33 cellular contexts compared by ENCODE assay signal in the genomic region with DNA sequence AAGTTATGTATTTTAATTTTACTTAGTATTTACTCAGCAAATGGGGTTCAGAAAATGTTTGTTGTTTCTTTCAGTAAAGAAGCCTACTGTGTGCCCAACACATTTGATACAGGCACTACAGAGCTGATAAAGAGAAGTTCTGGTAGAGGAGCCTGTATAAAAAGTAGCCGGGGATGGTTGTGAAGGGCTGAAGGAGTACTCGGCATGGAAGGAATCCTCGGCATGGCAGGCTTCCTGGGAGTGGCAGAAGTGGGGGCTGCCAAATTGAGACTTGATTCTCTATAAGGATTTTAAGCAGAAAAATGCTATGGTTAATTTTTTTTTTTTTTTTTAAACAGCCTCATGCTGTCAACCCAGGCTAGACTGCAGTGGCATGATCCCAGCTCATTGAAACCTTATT. TPM values are rescaled to one million over a fixed set of nuclear protein-coding genes. Genes with fewer than 3 reads are reported as not detected.
"Had no signal": no experiment of that assay in that cellular context is flagged by ENCODE, and none has a peak within 500 bp of the region (broad histone marks: within the 10 kb centered on the region; RNA-seq: fewer than 3 reads in every experiment).

No MANE protein-coding gene starts in this region.

- ATAC-seq: esophagus mucosa; left lobe of liver; natural killer cell treated with Interleukin-12 subunit alpha and Interleukin-12 subunit beta and Interleukin-15 and Interleukin-18, amount 100 ng/mL, for 72 hours; pancreas; right lobe of liver; stimulated activated naive CD8-positive, alpha-beta T cell treated with anti-CD3 and anti-CD28 coated beads, Interleukin-15, amount 100 ng/mL, for 72 hours had no signal

- H3K27ac ChIP-seq: dorsolateral prefrontal cortex, epithelial cell of prostate, neutrophil, pancreas, right lobe of liver had no signal

- H3K4me1 ChIP-seq: pancreas, right lobe of liver had no signal

- DNase-seq: caudate nucleus; cerebellar nuclear complex; cortex of kidney; dorsolateral prefrontal cortex; effector CD8-positive, alpha-beta T cell; endodermal cell; foreskin fibroblast; glutamatergic neuron; heart right ventricle; hippocampal formation; mammary epithelial cell; naive B cell; pancreas; right lobe of liver; stimulated activated CD4-positive, alpha-beta T cell treated with anti-CD3 and anti-CD28 coated beads, Interleukin-12 subunit alpha, Interleukin-12 subunit beta, amount 100 ng/mL, for 4 hours; stimulated activated CD4-positive, alpha-beta T cell treated with anti-CD3 and anti-CD28 coated beads, Interleukin-1b, Interleukin-23, amount 100 ng/mL, for 48 hours; stimulated activated CD4-positive, alpha-beta T cell treated with anti-CD3 and anti-CD28 coated beads, Interleukin-4, amount 100 ng/mL, for 1 hour; stimulated activated CD8-positive, alpha-beta memory T cell treated with anti-CD3 and anti-CD28 coated beads, Interleukin-4, amount 100 ng/mL, for 48 hours; stimulated activated naive CD4-positive, alpha-beta T cell; stimulated activated naive CD8-positive, alpha-beta T cell treated with anti-CD3 and anti-CD28 coated beads, Interleukin-15, amount 100 ng/mL, for 72 hours; trophoblast cell had no signal

- H3K4me2 ChIP-seq: smooth muscle cell had no signal

- H3K9me3 ChIP-seq: heart right ventricle, neutrophil, pancreas, right lobe of liver, thyroid gland had no signal

- H3K36me3 ChIP-seq: heart right ventricle, neutrophil, pancreas, right lobe of liver, thyroid gland had no signal

- H3K27me3 ChIP-seq: dorsolateral prefrontal cortex, heart right ventricle, neutrophil, pancreas, right lobe of liver, thyroid gland had no signal

- H3K4me3 ChIP-seq: dorsolateral prefrontal cortex, heart right ventricle, pancreas, right lobe of liver, smooth muscle cell, thyroid gland had no signal

RNA-seq across cellular contexts. Expression of a gene that starts 15.5 kb away (rescaled TPM):
- total RNA-seq: natural killer cell treated with Interleukin-12 subunit alpha and Interleukin-12 subunit beta and Interleukin-15 and Interleukin-18, amount 100 ng/mL, for 72 hours had no signal

RNA-seq across cellular contexts. Expression of a gene that starts 39.2 kb away (rescaled TPM):
- total RNA-seq: endodermal cell; left lobe of liver; mammary epithelial cell; mesenteric fat pad; natural killer cell treated with Interleukin-12 subunit alpha and Interleukin-12 subunit beta and Interleukin-15 and Interleukin-18, amount 100 ng/mL, for 72 hours; neural crest cell; omental fat pad; progenitor cell of endocrine pancreas; right lobe of liver; temporal lobe; thyroid gland had no signal
